Comparison of ENCODE assay signal across 26 cellular contexts in the genomic region with DNA sequence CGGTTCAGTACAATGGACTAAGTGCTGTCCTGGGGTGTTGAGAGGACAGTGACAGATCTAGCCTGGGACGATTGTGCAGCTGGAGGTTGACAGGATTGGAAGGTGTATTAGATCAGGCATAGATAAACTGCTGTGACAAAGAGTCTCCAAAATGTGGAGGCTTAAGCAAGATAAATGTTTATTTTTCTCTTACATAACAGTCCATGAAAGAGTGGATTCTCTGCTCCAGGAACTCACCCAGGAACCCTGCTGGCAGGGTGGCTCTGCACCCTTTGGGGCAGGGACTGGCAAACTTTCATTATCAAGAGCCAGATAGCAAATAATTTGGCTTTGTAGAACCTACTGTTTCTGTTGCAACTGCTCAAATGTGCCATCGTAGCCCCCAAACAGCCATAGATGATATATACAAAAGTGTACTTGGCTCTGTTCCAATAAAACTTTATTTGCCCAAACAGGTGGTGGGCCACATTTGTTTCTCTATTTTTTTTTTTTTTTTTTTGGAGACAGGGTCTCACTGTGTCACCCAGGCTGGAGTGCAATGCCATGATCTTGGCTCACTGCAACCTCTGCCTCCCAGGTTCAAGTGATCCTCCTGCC. TPM values are rescaled to one million over a fixed set of nuclear protein-coding genes. Genes with fewer than 3 reads are reported as not detected.
DNase-seq lines count a peak whose midpoint lies in the region; ATAC-seq, FAIRE-seq and TF ChIP-seq lines count a peak whose summit lies in the region.
"Had no signal": no experiment of that assay in that cellular context is flagged by ENCODE, and none has a peak within 500 bp of the region (broad histone marks: within the 10 kb centered on the region; RNA-seq: fewer than 3 reads in every experiment).

No MANE protein-coding gene starts in this region.

- H4K20me1 ChIP-seq in mammary epithelial cell (ENCODE audit: insufficient read depth, low read length) (no peaks in the 10 kb centered on the region), HepG2 (ENCODE audit: insufficient read depth, low read length) (no peaks in the 10 kb centered on the region)

- H3K36me3 Mint-ChIP-seq in osteocyte (ENCODE audit: unreplicated experiment) = no peaks in the 10 kb centered on the region
- H3K36me3 Mint-ChIP-seq: IgD-negative memory B cell had no signal

- BruUV-seq in mammary epithelial cell (replicated peaks; lab: Mats Ljungman, UMichigan) (no TSS peak), HepG2 (replicated peaks; lab: Mats Ljungman, UMichigan) (no TSS peak)

- H3K27me3 ChIP-seq in mammary epithelial cell (ENCODE audit: insufficient read depth, low read length) (no peaks in the 10 kb centered on the region), breast epithelium (no peaks in the 10 kb centered on the region), HepG2 (ENCODE audit: control insufficient read depth in 1 of 2, insufficient read depth in 2 of 2, low read length in 2 of 2) (no peaks in the 10 kb centered on the region)

- H3K36me3 ChIP-seq in mammary epithelial cell (ENCODE audit: insufficient read depth, low read length) (no peaks in the 10 kb centered on the region), breast epithelium (no peaks in the 10 kb centered on the region), HepG2 (replicated peaks in 1 of 2; ENCODE audit: control insufficient read depth in 1 of 2, insufficient read depth in 2 of 2, low read length in 2 of 2) (no peaks in the 10 kb centered on the region)

- no peak for ATAC-seq in HepG2
- no peak for ATAC-seq in HG03095 (IDR thresholded peaks at IDR 0.05; ENCODE audit: unreplicated experiment)
- no peak for ATAC-seq in HG03280 (IDR thresholded peaks at IDR 0.05; ENCODE audit: unreplicated experiment)
- ATAC-seq: Panc1, T-cell had no signal

- WGBS in mammary epithelial cell (ENCODE audit: low coverage, missing lambda C conversion rate) = 52% methylated on average over 3 of the region's 3 CpGs
- WGBS in HepG2 (ENCODE audit: low lambda C conversion rate) = 18% methylated on average over 3 of the region's 3 CpGs

- no peak for TF ChIP-seq POLR2A in breast epithelium (IDR thresholded peaks at IDR 0.05)
- no peak for TF ChIP-seq POLR2A in HepG2 (IDR thresholded peaks at IDR 0.05; ENCODE audit: insufficient read depth in 1 of 2, low read depth in 2 of 2, low read length in 2 of 2)

- H2AFZ ChIP-seq in mammary epithelial cell (ENCODE audit: low read depth, low read length) = peak overlapping the region; percentile 73
- no peak overlapping the region for H2AFZ ChIP-seq in HepG2 (ENCODE audit: low read length)

- H3K27me3 Mint-ChIP-seq in osteocyte (ENCODE audit: unreplicated experiment) = no peaks in the 10 kb centered on the region

- CTCF ChIA-PET in mammary epithelial cell (lab: Charles Lee; ENCODE audit: low non-redundant PET) = no interaction called here
- CTCF ChIA-PET in HepG2 (lab: Yijun Ruan, JAX; ENCODE audit: low intra/inter-chr PET ratio, low total read pairs) = no interaction called here

- TF ChIP-seq RAD21 in HepG2 (CRISPR knock-in tag; IDR thresholded peaks at IDR 0.05) = no peak

- no peaks in the 10 kb centered on the region for H3K9me3 ChIP-seq in mammary epithelial cell (replicated peaks; ENCODE audit: insufficient read depth, low read length)
- H3K9me3 ChIP-seq in breast epithelium = no peaks in the 10 kb centered on the region
- H3K9me3 ChIP-seq in HepG2 (ENCODE audit: low read length) = no peaks in the 10 kb centered on the region

- intact Hi-C loops in mammary epithelial cell (cut with micrococcal nuclease) = no loop called here
- intact Hi-C loops in breast epithelium (cut with DNase I; ENCODE audit: low total_unique reads) = no loop called here
- intact Hi-C loops in HepG2 (cut with micrococcal nuclease; ENCODE audit: unreplicated experiment) = no loop called here

- peaks cover 2% of the 10 kb centered on the region for H3K4me1 Mint-ChIP-seq in osteocyte (ENCODE audit: unreplicated experiment)
- H3K4me1 Mint-ChIP-seq: B cell, IgD-negative memory B cell had no signal

- dilution Hi-C loops in mammary epithelial cell (cut with HindIII; ENCODE audit: low sequenced_read_pairs) = no loop called here

- no peak for FAIRE-seq in HepG2 (lab: Jason Lieb, UNC)
- FAIRE-seq: GM12892, H1 had no signal

- in situ Hi-C loops in mammary epithelial cell (cut with MboI; ENCODE audit: low sequenced_read_pairs in 2 of 2) = no loop called here
- in situ Hi-C loops in HepG2 (cut with HindIII; ENCODE audit: extremely low pct_ligation_motif_present, low pct_unique_long_range_greater_than_20kb) = no loop called here

- TF ChIP-seq CTCF in mammary epithelial cell (conservative IDR thresholded peaks at IDR 0.05 in 1 of 2, IDR thresholded peaks at IDR 0.05 in 1 of 2; ENCODE audit: extremely low read depth in 1 of 2, insufficient read depth in 1 of 2, low read depth in 1 of 2, low read length in 2 of 2) = no peak
- TF ChIP-seq CTCF in breast epithelium (IDR thresholded peaks at IDR 0.05) = no peak
- TF ChIP-seq CTCF in HepG2 (CRISPR knock-in tag; IDR thresholded peaks at IDR 0.05) = no peak
- no peak for TF ChIP-seq CTCF in osteocyte (IDR thresholded peaks at IDR 0.05)

- no peak for DNase-seq in mammary epithelial cell
- no peak for DNase-seq in breast epithelium (ENCODE audit: low spot score in 2 of 2)
- peak; percentile 33 for DNase-seq in NCI-H69 (lab: John Stamatoyannopoulos, UW)
- DNase-seq in HepG2 (ENCODE audit: low spot score) = peak; percentile 7
- DNase-seq in osteocyte (ENCODE audit: extremely low spot score, unreplicated experiment) = no peak
- DNase-seq: DMS153, DND-41, HCEC 1CT, NCI-H1105 treated with DMSO at 0.1 percent for 48 hours, NCI-H187 treated with DMSO at 0.1 percent for 48 hours, NCI-H2107, NCI-H446 treated with DMSO at 0.1 percent for 48 hours, NCI-H526, SHP77, T-cell had no signal

- no peak overlapping the region for H3K4me3 ChIP-seq in mammary epithelial cell (replicated peaks in 1 of 3; ENCODE audit: insufficient read depth in 1 of 3, low read depth in 2 of 3, low read length in 3 of 3)
- no peak overlapping the region for H3K4me3 ChIP-seq in breast epithelium
- H3K4me3 ChIP-seq in HepG2 (replicated peaks in 1 of 3; ENCODE audit: insufficient read depth in 1 of 3, low read depth in 2 of 3, low read length in 3 of 3) = no peak overlapping the region

- POLR2A ChIA-PET in HepG2 (lab: Yijun Ruan, JAX) = no interaction called here

- TF ChIP-seq EP300 in HepG2 (IDR thresholded peaks at IDR 0.05; ENCODE audit: low read depth in 2 of 2, low read length in 2 of 2) = no peak
- TF ChIP-seq EP300 in HepG2 (CRISPR knock-in tag; IDR thresholded peaks at IDR 0.05; ENCODE audit: borderline replicate concordance) = no peak

- H3K9me3 Mint-ChIP-seq in osteocyte (ENCODE audit: unreplicated experiment) = no peaks in the 10 kb centered on the region
- H3K9me3 Mint-ChIP-seq: IgD-negative memory B cell, T-cell had no signal

- no peak overlapping the region for H3K27ac Mint-ChIP-seq in osteocyte (ENCODE audit: unreplicated experiment)
- H3K27ac Mint-ChIP-seq: B cell, CD14-positive monocyte, IgD-negative memory B cell, T-cell had no signal

- H3K9ac ChIP-seq in mammary epithelial cell (ENCODE audit: insufficient read depth, low read length) (no peak overlapping the region), HepG2 (ENCODE audit: insufficient read depth, low read depth, low read length) (no peak overlapping the region)

- no peak overlapping the region for H3K4me2 ChIP-seq in mammary epithelial cell (ENCODE audit: insufficient read depth, low read depth, low read length)
- H3K4me2 ChIP-seq in HepG2 (ENCODE audit: low read depth, low read length) = no peak overlapping the region

- no peak overlapping the region for H3K4me3 Mint-ChIP-seq in osteocyte (ENCODE audit: unreplicated experiment)
- H3K4me3 Mint-ChIP-seq: B cell, CD14-positive monocyte, IgD-negative memory B cell, T-cell had no signal

- H3K79me2 ChIP-seq in mammary epithelial cell (ENCODE audit: insufficient read depth, low read length) (no peaks in the 10 kb centered on the region), HepG2 (ENCODE audit: insufficient read depth, low read length) (no peaks in the 10 kb centered on the region)

- H3K27ac ChIP-seq in mammary epithelial cell (ENCODE audit: insufficient read depth, low read depth, low read length) = no peak overlapping the region
- H3K27ac ChIP-seq in breast epithelium = no peak overlapping the region
- H3K27ac ChIP-seq in HepG2 (ENCODE audit: extremely low read length, insufficient read depth, low read length) = no peak overlapping the region
- H3K27ac ChIP-seq: RWPE1 had no signal

- H3K4me1 ChIP-seq in mammary epithelial cell (ENCODE audit: insufficient read depth, low read length) (no peaks in the 10 kb centered on the region), breast epithelium (no peaks in the 10 kb centered on the region), HepG2 (ENCODE audit: insufficient read depth, low read length) (no peaks in the 10 kb centered on the region)

RNA-seq across cellular contexts. Expression of a gene that starts 9.7 kb away (rescaled TPM):
- total RNA-seq in mammary epithelial cell (under 1 TPM in 1 of 2 donors, not detected in 1; under 0.01 TPM), breast epithelium (under 1 TPM in 2 of 3 donors, not detected in 1; 0.16 to 0.29 TPM), HepG2 (2016; rRNA removed; fragmentation: Illumina TruSeq; extraction: Trizol) (not detected in 2 replicates), osteocyte (not detected in 2 replicates)
- polyA plus RNA-seq in mammary epithelial cell (not detected), HepG2 (2011; rRNA removed) (not detected in 2 replicates)
- not detected for polyA minus RNA-seq in mammary epithelial cell
- total RNA-seq in HepG2 (2016; cell fraction: cytosol; rRNA removed; fragmentation: Illumina TruSeq; extraction: Trizol; ENCODE audit: low read depth) = not detected in 2 replicates
- total RNA-seq in HepG2 (2016; cell fraction: insoluble cytoplasmic fraction; rRNA removed; fragmentation: Illumina TruSeq; extraction: Trizol) = not detected in 2 replicates
- not detected in 2 replicates for total RNA-seq in HepG2 (2016; cell fraction: membrane; rRNA removed; fragmentation: Illumina TruSeq; extraction: Trizol)
- not detected in 2 replicates for total RNA-seq in HepG2 (2016; cell fraction: nucleus; rRNA removed; fragmentation: Illumina TruSeq; extraction: Trizol)
- not detected in 2 replicates for polyA plus RNA-seq in HepG2 (2011; cell fraction: cytosol; rRNA removed)
- not detected in 2 replicates for polyA plus RNA-seq in HepG2 (2011; cell fraction: nucleus; rRNA removed)
- polyA plus RNA-seq in HepG2 (2012) = not detected in 2 replicates
- not detected in 2 replicates for polyA plus RNA-seq in HepG2 (2016; cell fraction: cytosol; fragmentation: Illumina TruSeq; extraction: Trizol; ENCODE audit: low read depth)
- polyA plus RNA-seq in HepG2 (2016; cell fraction: insoluble cytoplasmic fraction; fragmentation: Illumina TruSeq; extraction: Trizol; ENCODE audit: low read depth) = not detected in 2 replicates
- polyA plus RNA-seq in HepG2 (2016; cell fraction: membrane; fragmentation: Illumina TruSeq; extraction: Trizol; ENCODE audit: low read depth) = not detected in 2 replicates
- polyA plus RNA-seq in HepG2 (2016; cell fraction: nucleus; fragmentation: Illumina TruSeq; extraction: Trizol; ENCODE audit: insufficient read depth, low read depth) = not detected in 2 replicates
- 0.28 TPM in 1 of 2 replicates, not detected in the other for polyA minus RNA-seq in HepG2 (2011; rRNA and poly(A)+ RNA removed; ENCODE audit: low replicate concordance)
- polyA minus RNA-seq in HepG2 (2011; cell fraction: cytosol; rRNA and poly(A)+ RNA removed) = not detected in 2 replicates
- 0.12 TPM in 1 of 2 replicates, not detected in the other for polyA minus RNA-seq in HepG2 (2011; cell fraction: nucleus; rRNA and poly(A)+ RNA removed)
- total RNA-seq: H1, OCI-LY7, SK-MEL-5 had no signal
- polyA plus RNA-seq: IgD-negative memory B cell had no signal

RNA-seq across cellular contexts. Expression of a gene that starts 43.6 kb away (rescaled TPM):
- 10 to 100 TPM; 38.8 to 45.2 TPM for total RNA-seq in mammary epithelial cell
- 12.6 TPM for polyA plus RNA-seq in mammary epithelial cell
- polyA minus RNA-seq in mammary epithelial cell = 37.6 TPM
- total RNA-seq in breast epithelium = 10 to 100 TPM; 29.0 to 33.7 (median 30.2) TPM
- 7.7 and 13.4 TPM in 2 replicates for total RNA-seq in HepG2 (2016; rRNA removed; fragmentation: Illumina TruSeq; extraction: Trizol)
- 2.3 and 2.8 TPM in 2 replicates for total RNA-seq in HepG2 (2016; cell fraction: cytosol; rRNA removed; fragmentation: Illumina TruSeq; extraction: Trizol; ENCODE audit: low read depth)
- 8.8 and 15.1 TPM in 2 replicates for total RNA-seq in HepG2 (2016; cell fraction: insoluble cytoplasmic fraction; rRNA removed; fragmentation: Illumina TruSeq; extraction: Trizol)
- 5.4 and 5.5 TPM in 2 replicates for total RNA-seq in HepG2 (2016; cell fraction: membrane; rRNA removed; fragmentation: Illumina TruSeq; extraction: Trizol)
- total RNA-seq in HepG2 (2016; cell fraction: nucleus; rRNA removed; fragmentation: Illumina TruSeq; extraction: Trizol) = 4.0 and 5.0 TPM in 2 replicates
- polyA plus RNA-seq in HepG2 (2011; rRNA removed) = 4.5 and 5.0 TPM in 2 replicates
- 1.6 and 3.5 TPM in 2 replicates for polyA plus RNA-seq in HepG2 (2011; cell fraction: cytosol; rRNA removed)
- 2.3 and 2.6 TPM in 2 replicates for polyA plus RNA-seq in HepG2 (2011; cell fraction: nucleus; rRNA removed)
- polyA plus RNA-seq in HepG2 (2012) = 4.5 and 6.8 TPM in 2 replicates
- polyA plus RNA-seq in HepG2 (2016; cell fraction: cytosol; fragmentation: Illumina TruSeq; extraction: Trizol; ENCODE audit: low read depth) = 1.2 and 2.3 TPM in 2 replicates
- polyA plus RNA-seq in HepG2 (2016; cell fraction: insoluble cytoplasmic fraction; fragmentation: Illumina TruSeq; extraction: Trizol; ENCODE audit: low read depth) = 11.1 and 14.1 TPM in 2 replicates
- 2.8 and 3.0 TPM in 2 replicates for polyA plus RNA-seq in HepG2 (2016; cell fraction: membrane; fragmentation: Illumina TruSeq; extraction: Trizol; ENCODE audit: low read depth)
- 6.0 and 7.4 TPM in 2 replicates for polyA plus RNA-seq in HepG2 (2016; cell fraction: nucleus; fragmentation: Illumina TruSeq; extraction: Trizol; ENCODE audit: insufficient read depth, low read depth)
- polyA minus RNA-seq in HepG2 (2011; rRNA and poly(A)+ RNA removed; ENCODE audit: low replicate concordance) = 0.72 and 4.5 TPM in 2 replicates
- polyA minus RNA-seq in HepG2 (2011; cell fraction: cytosol; rRNA and poly(A)+ RNA removed) = 2.8 and 3.5 TPM in 2 replicates
- 4.2 and 4.7 TPM in 2 replicates for polyA minus RNA-seq in HepG2 (2011; cell fraction: nucleus; rRNA and poly(A)+ RNA removed)
- 53.0 and 58.3 TPM in 2 replicates for total RNA-seq in osteocyte
- total RNA-seq: OCI-LY7 had no signal

Comparison
In these comparisons a context has a peak if more than half of its experiments do, and no peak if none do; other contexts are left out.
1. DNase-seq: peak in NCI-H69 (single experiment) and HepG2 (single experiment); none in mammary epithelial cell (single experiment), breast epithelium (0 of 2) and osteocyte (single experiment).